9 cellular contexts compared by ENCODE assay signal in genomic region chr1:121518726-121519041, GRCh38.
DNase-seq lines count a peak whose midpoint lies in the region; ATAC-seq, FAIRE-seq and TF ChIP-seq lines count a peak whose summit lies in the region.
"Had no signal": no experiment of that assay in that cellular context is flagged by ENCODE, and none has a peak within 500 bp of the region (broad histone marks: within the 10 kb centered on the region; RNA-seq: fewer than 3 reads in every experiment).

No MANE protein-coding gene starts in this region.

- H3K4me1 ChIP-seq in HAP-1: peaks cover 3% of the 10 kb centered on the region; the same call in 1 of the 2 replicates
- H3K4me1 ChIP-seq in rectal smooth muscle tissue (ENCODE audit: control insufficient read depth, insufficient read depth, low read length): no peaks in the 10 kb centered on the region

- H3K9me3 ChIP-seq in HAP-1: no peaks in the 10 kb centered on the region

- in situ Hi-C loops in HAP-1 (cut with MboI; ENCODE audit: low sequenced_read_pairs): no loop called here

- ATAC-seq in SK-N-SH treated with all-trans-retinoic acid at 6 μM for 48 hours: peak; percentile 20; the same call in 1 of the 3 replicates
- ATAC-seq in HG02642 (IDR thresholded peaks at IDR 0.05; ENCODE audit: poor library complexity, unreplicated experiment): no peak
- ATAC-seq in HG02884 (IDR thresholded peaks at IDR 0.05; ENCODE audit: unreplicated experiment): no peak
- no peak for ATAC-seq in GM19467 (IDR thresholded peaks at IDR 0.05; ENCODE audit: unreplicated experiment)

- no peak overlapping the region for H3K9ac ChIP-seq in rectal smooth muscle tissue (ENCODE audit: low read length)

- no peak for FAIRE-seq in GM19239 (lab: Jason Lieb, UNC)
- FAIRE-seq: GM18507 had no signal

- H3K36me3 ChIP-seq in HAP-1 (replicated peaks) (no peaks in the 10 kb centered on the region), rectal smooth muscle tissue (ENCODE audit: control insufficient read depth, insufficient read depth, low read length) (no peaks in the 10 kb centered on the region)

- no peak overlapping the region for H3K27ac ChIP-seq in rectal smooth muscle tissue (ENCODE audit: low read depth, low read length)

- DNase-seq in HAP-1 (ENCODE audit: low spot score in 2 of 2): no peak
- DNase-seq in fibroblast of mammary gland (ENCODE audit: low read depth): no peak
- DNase-seq in GM19239 (ENCODE audit: insufficient read length, low spot score): no peak

- TF ChIP-seq CTCF in fibroblast of mammary gland (conservative IDR thresholded peaks at IDR 0.05; ENCODE audit: control insufficient read depth, insufficient read depth, low read depth, low read length): no peak

- H3K27me3 ChIP-seq in HAP-1 (ENCODE audit: low read depth) (no peaks in the 10 kb centered on the region), rectal smooth muscle tissue (ENCODE audit: control insufficient read depth, insufficient read depth, low read length) (no peaks in the 10 kb centered on the region)

- H3K4me3 ChIP-seq in HAP-1 (peak overlapping the region; percentile 45), fibroblast of mammary gland (ENCODE audit: control insufficient read depth, low read depth, low read length) (peak overlapping the region; percentile 10), rectal smooth muscle tissue (ENCODE audit: low read length) (peak overlapping the region; percentile 29)

TF ChIP-seq in SK-N-SH treated with all-trans-retinoic acid at 6 μM for 48 hours, 23 proteins besides CTCF, POLR2A, EP300 and RAD21:
- no peak for TF ChIP-seq CSRNP3 (CRISPR knock-in tag; IDR thresholded peaks at IDR 0.05)
- TF ChIP-seq ZFP3 (CRISPR knock-in tag; IDR thresholded peaks at IDR 0.05): no peak
- no peak for TF ChIP-seq GLIS3 (CRISPR knock-in tag; IDR thresholded peaks at IDR 0.05)
- TF ChIP-seq PATZ1 (CRISPR knock-in tag; IDR thresholded peaks at IDR 0.05; ENCODE audit: borderline replicate concordance): no peak
- no peak for TF ChIP-seq ISL1 (CRISPR knock-in tag; IDR thresholded peaks at IDR 0.05)
- TF ChIP-seq ZC3H10 (CRISPR knock-in tag; IDR thresholded peaks at IDR 0.05): no peak
- TF ChIP-seq RARB (CRISPR knock-in tag; IDR thresholded peaks at IDR 0.05): no peak
- no peak for TF ChIP-seq PPARA (CRISPR knock-in tag; IDR thresholded peaks at IDR 0.05; ENCODE audit: borderline replicate concordance)
- TF ChIP-seq OSR1 (CRISPR knock-in tag; IDR thresholded peaks at IDR 0.05): no peak
- no peak for TF ChIP-seq ARNTL (CRISPR knock-in tag; IDR thresholded peaks at IDR 0.05; ENCODE audit: borderline replicate concordance, low read depth)
- TF ChIP-seq ZNF70 (CRISPR knock-in tag; IDR thresholded peaks at IDR 0.05): no peak
